In genomic region chr18:52588916-52589315, GRCh38 we compare ENCODE assay signal across 24 cellular contexts.
"Had no signal": no experiment of that assay in that cellular context is flagged by ENCODE, and none has a peak within 500 bp of the region (broad histone marks: within the 10 kb centered on the region; RNA-seq: fewer than 3 reads in every experiment).

No MANE protein-coding gene starts in this region.

- H3K4me1 Mint-ChIP-seq: naive thymus-derived CD4-positive, alpha-beta T cell; neural crest cell; T-cell had no signal

- H3K4me3 ChIP-seq: body of pancreas, heart left ventricle, left lung, lung, sigmoid colon, spleen, tibial artery had no signal

- DNase-seq: activated CD4-positive, alpha-beta T cell treated with anti-CD3 and anti-CD28 coated beads for 1 hour; activated CD4-positive, alpha-beta T cell treated with anti-CD3 and anti-CD28 coated beads, Interleukin-2, amount 50 U/mL, for 1 hour; activated CD8-positive, alpha-beta T cell treated with anti-CD3 and anti-CD28 coated beads, Interleukin-2, amount 10 ng/mL, durations not matched to agents 7 days and 5 days; activated naive CD4-positive, alpha-beta T cell; activated T-cell treated with anti-CD3 and anti-CD28 coated beads, Interleukin-2, amount 50 U/mL, for 1 hour; body of pancreas; dermis blood vessel endothelial cell; effector CD8-positive, alpha-beta T cell; erythroblast; heart left ventricle; kidney; left lung; naive thymus-derived CD4-positive, alpha-beta T cell; posterior cingulate gyrus; sigmoid colon; spleen; stimulated activated CD4-positive, alpha-beta T cell treated with anti-CD3 and anti-CD28 coated beads, Interleukin-4, amount 100 ng/mL, for 4 hours; T-cell; tibial artery had no signal

- H3K27me3 Mint-ChIP-seq: activated naive CD8-positive, alpha-beta T cell; naive thymus-derived CD4-positive, alpha-beta T cell; stimulated activated naive CD8-positive, alpha-beta T cell treated with anti-CD3 and anti-CD28 coated beads, Interleukin-15, Interleukin-2, amounts not matched to agents 100 ng/mL and 50 ng/mL, for 24 hours; T-cell had no signal

- H3K9me3 ChIP-seq: body of pancreas, heart left ventricle, left lung, sigmoid colon, tibial artery had no signal

- H3K27ac Mint-ChIP-seq: activated CD8-positive, alpha-beta T cell treated with anti-CD3 and anti-CD28 coated beads, Interleukin-2, amount 10 ng/mL, durations not matched to agents 7 days and 5 days; activated naive CD8-positive, alpha-beta T cell; naive thymus-derived CD4-positive, alpha-beta T cell; stimulated activated naive CD8-positive, alpha-beta T cell treated with anti-CD3 and anti-CD28 coated beads, Interleukin-15, Interleukin-2, amounts not matched to agents 100 ng/mL and 50 ng/mL, for 24 hours; T-cell; T-helper 2 cell treated with Interferon-gamma antibody and Interleukin-4, amounts not matched to agents 5 μg/mL and 100 μg/mL, for 36 hours had no signal

- FAIRE-seq: kidney had no signal

- H3K27ac ChIP-seq: body of pancreas, heart left ventricle, left lung, sigmoid colon, spleen, tibial artery had no signal

- H3K36me3 Mint-ChIP-seq: activated naive CD8-positive, alpha-beta T cell; T-cell had no signal

- H3K36me3 ChIP-seq: heart left ventricle, left lung, sigmoid colon, spleen, tibial artery had no signal

- H3K4me3 Mint-ChIP-seq: activated CD8-positive, alpha-beta T cell treated with anti-CD3 and anti-CD28 coated beads, Interleukin-2, amount 10 ng/mL, durations not matched to agents 7 days and 5 days; activated naive CD8-positive, alpha-beta T cell; naive thymus-derived CD4-positive, alpha-beta T cell; neural crest cell; stimulated activated naive CD8-positive, alpha-beta T cell treated with anti-CD3 and anti-CD28 coated beads, Interleukin-15, Interleukin-2, amounts not matched to agents 100 ng/mL and 50 ng/mL, for 24 hours; T-cell; T-helper 2 cell treated with Interferon-gamma antibody and Interleukin-4, amounts not matched to agents 5 μg/mL and 100 μg/mL, for 36 hours had no signal

- H3K4me1 ChIP-seq: body of pancreas, heart left ventricle, left lung, sigmoid colon, spleen, tibial artery had no signal

- H3K27me3 ChIP-seq: body of pancreas, heart left ventricle, left lung, sigmoid colon, spleen, tibial artery had no signal
